In genomic region chr1:22494144-22494543, GRCh38 we compare ENCODE assay signal across 16 cellular contexts.
"Had no signal": no experiment of that assay in that cellular context is flagged by ENCODE, and none has a peak within 500 bp of the region (broad histone marks: within the 10 kb centered on the region; RNA-seq: fewer than 3 reads in every experiment).

No MANE protein-coding gene starts in this region.

- DNase-seq: activated CD4-positive, alpha-beta memory T cell treated with anti-CD3 and anti-CD28 coated beads, Interleukin-2, amount 10 ng/mL, durations not matched to agents 7 days and 5 days; activated CD4-positive, alpha-beta T cell treated with anti-CD3 and anti-CD28 coated beads for 36 hours; activated CD8-positive, alpha-beta memory T cell treated with anti-CD3 and anti-CD28 coated beads, Interleukin-2, amount 50 U/mL, for 4 hours; activated T-cell treated with anti-CD3 and anti-CD28 coated beads, Interleukin-2, amount 50 U/mL, for 72 hours; effector CD4-positive, alpha-beta T cell; foreskin melanocyte; heart left ventricle; nephron progenitor cell; ovary; stimulated activated CD4-positive, alpha-beta T cell treated with anti-CD3 and anti-CD28 coated beads, Interleukin-2, amount 100 ng/mL, for 48 hours; stimulated activated CD8-positive, alpha-beta memory T cell treated with anti-CD3 and anti-CD28 coated beads, Interleukin-4, amount 100 ng/mL, for 48 hours; T-helper 9 cell; upper lobe of left lung had no signal

- ATAC-seq: activated CD4-positive, alpha-beta T cell treated with anti-CD3 and anti-CD28 coated beads for 36 hours; activated T-cell treated with anti-CD3 and anti-CD28 coated beads, Interleukin-2, amount 50 U/mL, for 72 hours; left lobe of liver had no signal

- H3K27me3 ChIP-seq: cardiac muscle cell, heart left ventricle, ovary, upper lobe of left lung had no signal

- H3K36me3 ChIP-seq: cardiac muscle cell, ovary had no signal

- H3K9me3 ChIP-seq: heart left ventricle, ovary, upper lobe of left lung had no signal

- H3K27ac ChIP-seq: cardiac muscle cell, ovary, upper lobe of left lung, VCaP had no signal

- H3K4me3 ChIP-seq: cardiac muscle cell, heart left ventricle, ovary, upper lobe of left lung had no signal
